In the genomic region with DNA sequence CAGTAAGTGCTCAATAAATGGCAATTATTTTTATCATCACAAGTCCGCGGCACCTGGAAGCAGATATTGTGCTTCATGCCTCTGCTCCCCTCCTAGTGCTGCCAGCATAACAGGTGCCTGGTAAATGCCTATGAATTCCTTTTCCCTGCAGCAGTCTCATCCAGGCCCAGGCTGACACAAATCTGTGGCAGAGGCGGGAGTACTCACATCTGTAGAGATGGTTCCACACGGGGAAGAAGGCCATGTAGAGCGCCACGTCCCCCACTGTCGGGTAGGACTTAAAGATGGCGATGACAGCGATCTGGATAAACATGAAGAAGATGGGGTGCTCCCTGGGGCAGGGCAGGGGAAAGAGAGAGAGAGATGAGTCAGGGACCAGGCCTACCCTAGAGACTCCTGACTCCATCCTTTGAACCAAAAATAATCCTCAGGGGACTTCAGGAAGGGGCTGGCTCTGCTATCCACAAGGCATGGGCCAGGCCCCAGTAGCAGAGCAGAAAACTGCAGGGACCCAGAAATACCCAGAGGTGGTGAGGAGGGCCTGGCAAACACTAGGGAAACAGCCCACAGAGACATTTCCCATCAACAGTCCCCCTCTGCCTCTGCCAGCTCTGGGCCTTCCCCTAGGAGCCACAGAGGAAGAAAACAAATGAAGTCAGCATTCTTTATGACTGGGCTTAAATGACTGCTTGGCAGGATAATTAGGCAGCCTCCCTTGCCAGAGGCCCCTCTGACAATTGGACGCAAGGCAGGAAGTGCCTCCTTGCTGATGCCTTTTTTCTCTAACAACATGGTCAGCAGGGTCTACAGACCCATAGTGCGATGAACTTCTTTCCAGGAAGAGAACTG, we compare ENCODE assay signal across 8 cellular contexts. TPM values are rescaled to one million over a fixed set of nuclear protein-coding genes. Genes with fewer than 3 reads are reported as not detected.
A peak's percentile ranks its signal among the peaks of the same experiment; 100 is the strongest.
DNase-seq lines count a peak whose midpoint lies in the region; ATAC-seq and TF ChIP-seq lines count a peak whose summit lies in the region.

No MANE protein-coding gene starts in this region.

- peaks cover 16% of the 10 kb centered on the region for H3K36me3 Mint-ChIP-seq in type B pancreatic cell

- ATAC-seq in HG02610 (IDR thresholded peaks at IDR 0.05; ENCODE audit: unreplicated experiment) (peak; percentile 74), HG03439 (IDR thresholded peaks at IDR 0.05; ENCODE audit: unreplicated experiment) (no peak)

- H3K4me1 Mint-ChIP-seq in type B pancreatic cell (ENCODE audit: unreplicated experiment) = peaks cover 28% of the 10 kb centered on the region

- DNase-seq in Ammon's horn (ENCODE audit: low spot score) (peak; percentile 70), astrocyte of the cerebellum (ENCODE audit: low read depth) (peak; percentile 64), lung microvascular endothelial cell (ENCODE audit: low read depth in 2 of 2) (peak; percentile 75 to 82), type B pancreatic cell (ENCODE audit: extremely low spot score, unreplicated experiment) (no peak), G401 (ENCODE audit: low spot score) (no peak), NCI-H1105 treated with DMSO at 0.1 percent for 48 hours (lab: John Stamatoyannopoulos, UW) (no peak)

- in situ Hi-C loops in astrocyte of the cerebellum (cut with HindIII; ENCODE audit: low sequenced_read_pairs) = no loop called here
- in situ Hi-C loops in G401 (cut with HindIII; ENCODE audit: low sequenced_read_pairs) = no loop called here

- no peaks in the 10 kb centered on the region for H3K9me3 Mint-ChIP-seq in type B pancreatic cell

- H3K27me3 Mint-ChIP-seq in type B pancreatic cell = no peaks in the 10 kb centered on the region

- peak overlapping the region; percentile 84 for H3K27ac Mint-ChIP-seq in type B pancreatic cell

- H3K4me3 ChIP-seq in astrocyte of the cerebellum (ENCODE audit: low read depth, low read length) = no peak overlapping the region

- TF ChIP-seq CTCF in astrocyte of the cerebellum (IDR thresholded peaks at IDR 0.05; ENCODE audit: low read depth, low read length, missing control alignments) (no peak), type B pancreatic cell (conservative IDR thresholded peaks at IDR 0.05) (no peak)

- H3K4me3 Mint-ChIP-seq in type B pancreatic cell = no peak overlapping the region

RNA-seq across cellular contexts. Expression of gene MAP1LC3A, which starts 23.0 kb away (rescaled TPM):
- 19.0 and 38.7 TPM in 2 replicates for total RNA-seq in lung microvascular endothelial cell
- 83.9 and 85.2 TPM in 2 replicates for total RNA-seq in type B pancreatic cell (ENCODE audit: low replicate concordance)
- total RNA-seq in G401 (2014; rRNA removed; shearing (Covaris generic)) = 0.37 TPM in 1 of 2 replicates, not detected in the other

Comparison
In these comparisons a context has a peak if more than half of its experiments do, and no peak if none do; other contexts are left out.
1. DNase-seq: peak in Ammon's horn (single experiment), astrocyte of the cerebellum (single experiment) and lung microvascular endothelial cell (2 of 2); none in type B pancreatic cell (single experiment), G401 (single experiment) and NCI-H1105 treated with DMSO at 0.1 percent for 48 hours (single experiment).
2. RNA of gene MAP1LC3A, which starts 23.0 kb away (total RNA-seq): 83.9 to 85.2 TPM in type B pancreatic cell and 19.0 to 38.7 TPM in lung microvascular endothelial cell; 0.37 TPM in G401; every median in the first group is over 10 times any median in the second.